Comparison of ENCODE assay signal across 11 cellular contexts in the genomic region with DNA sequence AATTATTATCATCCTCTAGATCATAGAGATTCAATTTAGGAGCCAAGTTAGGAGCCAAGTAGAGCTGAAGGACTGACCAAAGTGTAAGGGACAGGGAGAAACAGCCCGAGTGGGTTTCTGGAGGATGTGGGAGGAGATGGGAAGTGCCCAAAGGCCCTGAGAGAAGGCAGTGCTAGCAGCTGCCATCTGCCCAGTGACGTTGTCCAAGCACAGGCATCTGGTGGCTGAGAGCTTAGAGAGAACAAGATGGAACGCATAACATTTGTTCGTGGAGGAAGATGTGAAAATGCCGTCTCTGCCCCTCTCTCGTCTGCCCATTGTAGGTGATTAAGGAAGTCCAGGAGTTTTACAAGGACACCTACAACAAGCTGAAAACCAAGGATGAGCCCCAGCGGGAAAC. TPM values are rescaled to one million over a fixed set of nuclear protein-coding genes. Genes with fewer than 3 reads are reported as not detected.
A peak's percentile ranks its signal among the peaks of the same experiment; 100 is the strongest.
DNase-seq lines count a peak whose midpoint lies in the region; ATAC-seq and TF ChIP-seq lines count a peak whose summit lies in the region.
"Had no signal": no experiment of that assay in that cellular context is flagged by ENCODE, and none has a peak within 500 bp of the region (broad histone marks: within the 10 kb centered on the region; RNA-seq: fewer than 3 reads in every experiment).

No MANE protein-coding gene starts in this region.

- H3K4me1 ChIP-seq in HEK293 (ENCODE audit: control insufficient read depth, insufficient read depth, low read length) (peaks cover 11% of the 10 kb centered on the region), lower lobe of right lung (peaks cover 64% of the 10 kb centered on the region), suprapubic skin (peaks cover 55% of the 10 kb centered on the region)

- WGBS in suprapubic skin, result 68% methylated on average over 7 of the region's 7 CpGs

- H3K4me3 Mint-ChIP-seq in brain, result no peak overlapping the region
- H3K4me3 Mint-ChIP-seq: activated B cell treated with CpG ODN at 0.5 μM for 24 hours; activated naive CD8-positive, alpha-beta T cell treated with anti-CD3 and anti-CD28 coated beads, Interleukin-2, amount 10 ng/mL, durations not matched to agents 7 days and 5 days; CD4-positive, CD25-positive, alpha-beta regulatory T cell had no signal

- TF ChIP-seq CTCF in HEK293 (tag by site-specific recombination; IDR thresholded peaks at IDR 0.05) (no peak), brain (conservative IDR thresholded peaks at IDR 0.05) (no peak), lower lobe of right lung (IDR thresholded peaks at IDR 0.05) (no peak), suprapubic skin (IDR thresholded peaks at IDR 0.05) (no peak)

- no peaks in the 10 kb centered on the region for H3K9me3 ChIP-seq in HEK293 (ENCODE audit: control insufficient read depth, insufficient read depth, low read depth, low read length)
- H3K9me3 ChIP-seq in lower lobe of right lung, result no peaks in the 10 kb centered on the region
- no peaks in the 10 kb centered on the region for H3K9me3 ChIP-seq in suprapubic skin
- H3K9me3 ChIP-seq: pancreas had no signal

- no peak for TF ChIP-seq POLR2A in suprapubic skin (IDR thresholded peaks at IDR 0.05)

- peaks cover 6% of the 10 kb centered on the region for H3K36me3 Mint-ChIP-seq in brain
- H3K36me3 Mint-ChIP-seq: activated naive CD8-positive, alpha-beta T cell treated with anti-CD3 and anti-CD28 coated beads, Interleukin-2, amount 10 ng/mL, durations not matched to agents 7 days and 5 days had no signal

- DNase-seq in lower lobe of right lung (no peak), suprapubic skin (ENCODE audit: low spot score in 2 of 2) (no peak), D341Med (ENCODE audit: low spot score) (no peak), AG08395 (ENCODE audit: low spot score) (no peak), T-helper 1 cell (no peak)
- DNase-seq: activated B cell treated with CpG ODN at 0.5 μM for 24 hours; activated naive CD8-positive, alpha-beta T cell treated with anti-CD3 and anti-CD28 coated beads, Interleukin-2, amount 10 ng/mL, durations not matched to agents 7 days and 5 days; CD4-positive, CD25-positive, alpha-beta regulatory T cell had no signal

- H3K27ac Mint-ChIP-seq in brain, result peak overlapping the region; percentile 13 to 66 (median 30)
- H3K27ac Mint-ChIP-seq: activated B cell treated with CpG ODN at 0.5 μM for 24 hours; activated naive CD8-positive, alpha-beta T cell treated with anti-CD3 and anti-CD28 coated beads, Interleukin-2, amount 10 ng/mL, durations not matched to agents 7 days and 5 days had no signal

- H3K4me3 ChIP-seq in HEK293 (ENCODE audit: low read depth, low read length) (no peak overlapping the region), lower lobe of right lung (no peak overlapping the region), suprapubic skin (no peak overlapping the region)
- H3K4me3 ChIP-seq: pancreas had no signal

- peaks cover 0 to 6% (median 0%) of the 10 kb centered on the region in 5 experiments for H3K9me3 Mint-ChIP-seq in brain
- H3K9me3 Mint-ChIP-seq: activated B cell treated with CpG ODN at 0.5 μM for 24 hours; activated naive CD8-positive, alpha-beta T cell treated with anti-CD3 and anti-CD28 coated beads, Interleukin-2, amount 10 ng/mL, durations not matched to agents 7 days and 5 days; CD4-positive, CD25-positive, alpha-beta regulatory T cell had no signal

- H3K27ac ChIP-seq in HEK293 (ENCODE audit: extremely low read depth, low read depth, low read length) (peak overlapping the region; percentile 16; the same call in 1 of the 2 replicates), lower lobe of right lung (peak overlapping the region; percentile 44), suprapubic skin (peak overlapping the region; percentile 96)

- intact Hi-C loops in lower lobe of right lung (cut with DNase I), result no loop called here

- peaks cover 56% of the 10 kb centered on the region for H3K4me1 Mint-ChIP-seq in brain

- CTCF ChIA-PET in HEK293 (lab: Yijun Ruan, JAX), result interaction anchor here (0.5 to 0.9 kb wide), 5 partner anchors 39 to 296 kb away, joined by 3 to 6 read pairs (median 5); no protein-coding TSS in a partner anchor

- H3K27me3 ChIP-seq in lower lobe of right lung (ENCODE audit: low read depth) (no peaks in the 10 kb centered on the region), suprapubic skin (no peaks in the 10 kb centered on the region)
- H3K27me3 ChIP-seq: pancreas had no signal

- peaks cover 10% of the 10 kb centered on the region for H3K27me3 Mint-ChIP-seq in brain
- H3K27me3 Mint-ChIP-seq: CD4-positive, CD25-positive, alpha-beta regulatory T cell had no signal

- peaks cover 9 to 34% of the 10 kb centered on the region in 2 experiments; a peak in 2 of 3 replicates for H3K36me3 ChIP-seq in HEK293 (ENCODE audit: control insufficient read depth in 2 of 2, insufficient read depth in 1 of 2, low read length in 2 of 2)
- H3K36me3 ChIP-seq in lower lobe of right lung, result peaks cover 73% of the 10 kb centered on the region
- peaks cover 53% of the 10 kb centered on the region for H3K36me3 ChIP-seq in suprapubic skin

- no peak for ATAC-seq in lower lobe of right lung

- POLR2A ChIA-PET in HEK293 (lab: Yijun Ruan, JAX), result no interaction called here

- no peak for TF ChIP-seq EP300 in suprapubic skin (IDR thresholded peaks at IDR 0.05)

TF ChIP-seq in HEK293, 187 proteins besides CTCF, POLR2A, EP300 and RAD21:
- TF ChIP-seq ZNF530 (tag by site-specific recombination; IDR thresholded peaks at IDR 0.05; ENCODE audit: low read depth), result no peak
- TF ChIP-seq TRIM28 (IDR thresholded peaks at IDR 0.05; ENCODE audit: borderline replicate concordance, low read length), result no peak
- TF ChIP-seq ZNF350 (tag by site-specific recombination; IDR thresholded peaks at IDR 0.05), result no peak
- no peak for TF ChIP-seq ZNF221 (tag by site-specific recombination; IDR thresholded peaks at IDR 0.05; ENCODE audit: borderline replicate concordance)
- TF ChIP-seq, protein P1, sequence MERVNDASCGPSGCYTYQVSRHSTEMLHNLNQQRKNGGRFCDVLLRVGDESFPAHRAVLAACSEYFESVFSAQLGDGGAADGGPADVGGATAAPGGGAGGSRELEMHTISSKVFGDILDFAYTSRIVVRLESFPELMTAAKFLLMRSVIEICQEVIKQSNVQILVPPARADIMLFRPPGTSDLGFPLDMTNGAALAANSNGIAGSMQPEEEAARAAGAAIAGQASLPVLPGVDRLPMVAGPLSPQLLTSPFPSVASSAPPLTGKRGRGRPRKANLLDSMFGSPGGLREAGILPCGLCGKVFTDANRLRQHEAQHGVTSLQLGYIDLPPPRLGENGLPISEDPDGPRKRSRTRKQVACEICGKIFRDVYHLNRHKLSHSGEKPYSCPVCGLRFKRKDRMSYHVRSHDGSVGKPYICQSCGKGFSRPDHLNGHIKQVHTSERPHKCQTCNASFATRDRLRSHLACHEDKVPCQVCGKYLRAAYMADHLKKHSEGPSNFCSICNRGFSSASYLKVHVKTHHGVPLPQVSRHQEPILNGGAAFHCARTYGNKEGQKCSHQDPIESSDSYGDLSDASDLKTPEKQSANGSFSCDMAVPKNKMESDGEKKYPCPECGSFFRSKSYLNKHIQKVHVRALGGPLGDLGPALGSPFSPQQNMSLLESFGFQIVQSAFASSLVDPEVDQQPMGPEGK (tag by site-specific recombination; IDR thresholded peaks at IDR 0.05), result no peak
- no peak for TF ChIP-seq ZNF202 (tag by site-specific recombination; IDR thresholded peaks at IDR 0.05; ENCODE audit: borderline replicate concordance)
- no peak for TF ChIP-seq ZIC2 (tag by site-specific recombination; IDR thresholded peaks at IDR 0.05)
- no peak for TF ChIP-seq ZNF621 (tag by site-specific recombination; IDR thresholded peaks at IDR 0.05)
- no peak for TF ChIP-seq ZNF629 (tag by site-specific recombination; IDR thresholded peaks at IDR 0.05)

RNA-seq across cellular contexts. Expression of gene CD9, which starts 34.7 kb away (rescaled TPM):
- polyA plus RNA-seq in brain (ENCODE audit: insufficient read depth, low read depth, low replicate concordance), result 131 TPM
- total RNA-seq in lower lobe of right lung, result 437 TPM
- total RNA-seq in suprapubic skin, result 100 to 1,000 TPM; 420 to 548 (median 475) TPM

Comparison
In these comparisons a context has a peak if more than half of its experiments do, and no peak if none do; other contexts are left out.
1. H3K27ac ChIP-seq: peak in every context shown above with its lines; median percentile 96 in suprapubic skin; 44 in lower lobe of right lung; 16 in HEK293.